In genomic region chr17:8109669-8110455, GRCh38 we compare ENCODE assay signal across 1 cellular context.
TF ChIP-seq lines count a peak whose summit lies in the region.

No MANE protein-coding gene starts in this region.

TF ChIP-seq in K562, 482 proteins besides CTCF, POLR2A, EP300 and RAD21 (continued from another document and continues in another):
- no peak for TF ChIP-seq HMBOX1 (IDR thresholded peaks at IDR 0.05)
- no peak for TF ChIP-seq THAP7 (CRISPR knock-in tag; IDR thresholded peaks at IDR 0.05)
- TF ChIP-seq, protein P1, sequence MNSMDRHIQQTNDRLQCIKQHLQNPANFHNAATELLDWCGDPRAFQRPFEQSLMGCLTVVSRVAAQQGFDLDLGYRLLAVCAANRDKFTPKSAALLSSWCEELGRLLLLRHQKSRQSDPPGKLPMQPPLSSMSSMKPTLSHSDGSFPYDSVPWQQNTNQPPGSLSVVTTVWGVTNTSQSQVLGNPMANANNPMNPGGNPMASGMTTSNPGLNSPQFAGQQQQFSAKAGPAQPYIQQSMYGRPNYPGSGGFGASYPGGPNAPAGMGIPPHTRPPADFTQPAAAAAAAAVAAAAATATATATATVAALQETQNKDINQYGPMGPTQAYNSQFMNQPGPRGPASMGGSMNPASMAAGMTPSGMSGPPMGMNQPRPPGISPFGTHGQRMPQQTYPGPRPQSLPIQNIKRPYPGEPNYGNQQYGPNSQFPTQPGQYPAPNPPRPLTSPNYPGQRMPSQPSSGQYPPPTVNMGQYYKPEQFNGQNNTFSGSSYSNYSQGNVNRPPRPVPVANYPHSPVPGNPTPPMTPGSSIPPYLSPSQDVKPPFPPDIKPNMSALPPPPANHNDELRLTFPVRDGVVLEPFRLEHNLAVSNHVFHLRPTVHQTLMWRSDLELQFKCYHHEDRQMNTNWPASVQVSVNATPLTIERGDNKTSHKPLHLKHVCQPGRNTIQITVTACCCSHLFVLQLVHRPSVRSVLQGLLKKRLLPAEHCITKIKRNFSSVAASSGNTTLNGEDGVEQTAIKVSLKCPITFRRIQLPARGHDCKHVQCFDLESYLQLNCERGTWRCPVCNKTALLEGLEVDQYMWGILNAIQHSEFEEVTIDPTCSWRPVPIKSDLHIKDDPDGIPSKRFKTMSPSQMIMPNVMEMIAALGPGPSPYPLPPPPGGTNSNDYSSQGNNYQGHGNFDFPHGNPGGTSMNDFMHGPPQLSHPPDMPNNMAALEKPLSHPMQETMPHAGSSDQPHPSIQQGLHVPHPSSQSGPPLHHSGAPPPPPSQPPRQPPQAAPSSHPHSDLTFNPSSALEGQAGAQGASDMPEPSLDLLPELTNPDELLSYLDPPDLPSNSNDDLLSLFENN (IDR thresholded peaks at IDR 0.05; ENCODE audit: low read depth in 2 of 2, low read length in 2 of 2) = no peak
- no peak for TF ChIP-seq FOXK2 (conservative IDR thresholded peaks at IDR 0.05 in 1 of 2, IDR thresholded peaks at IDR 0.05 in 1 of 2; ENCODE audit: low read depth in 2 of 2)
- TF ChIP-seq ZSCAN29 (IDR thresholded peaks at IDR 0.05) = no peak
- TF ChIP-seq ZNF436 (CRISPR knock-in tag; IDR thresholded peaks at IDR 0.05) = no peak
- 0 out of 4 replicates have a peak, but pooled peaks of 1 of the 2 experiments have one; percentile 23 for TF ChIP-seq NRF1 (conservative IDR thresholded peaks at IDR 0.05 in 1 of 2, IDR thresholded peaks at IDR 0.05 in 1 of 2)
- no peak for TF ChIP-seq FOXJ2 (tag; IDR thresholded peaks at IDR 0.05)
- no peak for TF ChIP-seq HBP1 (CRISPR knock-in tag; IDR thresholded peaks at IDR 0.05)
- TF ChIP-seq CEBPG (CRISPR knock-in tag; IDR thresholded peaks at IDR 0.05) = 0 out of 2 replicates have a peak, but pooled peaks have one; percentile 28
- TF ChIP-seq CEBPG (tag; conservative IDR thresholded peaks at IDR 0.05 in 1 of 2, IDR thresholded peaks at IDR 0.05 in 1 of 2) = no peak
- TF ChIP-seq BRD9 (IDR thresholded peaks at IDR 0.05; ENCODE audit: low read depth, partially characterized antibody) = no peak
- TF ChIP-seq, protein P2, sequence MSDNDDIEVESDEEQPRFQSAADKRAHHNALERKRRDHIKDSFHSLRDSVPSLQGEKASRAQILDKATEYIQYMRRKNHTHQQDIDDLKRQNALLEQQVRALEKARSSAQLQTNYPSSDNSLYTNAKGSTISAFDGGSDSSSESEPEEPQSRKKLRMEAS (CRISPR knock-in tag; IDR thresholded peaks at IDR 0.05) = 0 out of 2 replicates have a peak, but pooled peaks have one; percentile 24
- TF ChIP-seq CEBPZ (IDR thresholded peaks at IDR 0.05; ENCODE audit: borderline replicate concordance, low read depth, low read length) = no peak
- TF ChIP-seq ZBTB33 (CRISPR knock-in tag; IDR thresholded peaks at IDR 0.05) = no peak
- peak; percentile 91 for TF ChIP-seq ZEB2 (IDR thresholded peaks at IDR 0.05)
- TF ChIP-seq MLX (CRISPR knock-in tag; conservative IDR thresholded peaks at IDR 0.05) = no peak
- TF ChIP-seq, protein P3, sequence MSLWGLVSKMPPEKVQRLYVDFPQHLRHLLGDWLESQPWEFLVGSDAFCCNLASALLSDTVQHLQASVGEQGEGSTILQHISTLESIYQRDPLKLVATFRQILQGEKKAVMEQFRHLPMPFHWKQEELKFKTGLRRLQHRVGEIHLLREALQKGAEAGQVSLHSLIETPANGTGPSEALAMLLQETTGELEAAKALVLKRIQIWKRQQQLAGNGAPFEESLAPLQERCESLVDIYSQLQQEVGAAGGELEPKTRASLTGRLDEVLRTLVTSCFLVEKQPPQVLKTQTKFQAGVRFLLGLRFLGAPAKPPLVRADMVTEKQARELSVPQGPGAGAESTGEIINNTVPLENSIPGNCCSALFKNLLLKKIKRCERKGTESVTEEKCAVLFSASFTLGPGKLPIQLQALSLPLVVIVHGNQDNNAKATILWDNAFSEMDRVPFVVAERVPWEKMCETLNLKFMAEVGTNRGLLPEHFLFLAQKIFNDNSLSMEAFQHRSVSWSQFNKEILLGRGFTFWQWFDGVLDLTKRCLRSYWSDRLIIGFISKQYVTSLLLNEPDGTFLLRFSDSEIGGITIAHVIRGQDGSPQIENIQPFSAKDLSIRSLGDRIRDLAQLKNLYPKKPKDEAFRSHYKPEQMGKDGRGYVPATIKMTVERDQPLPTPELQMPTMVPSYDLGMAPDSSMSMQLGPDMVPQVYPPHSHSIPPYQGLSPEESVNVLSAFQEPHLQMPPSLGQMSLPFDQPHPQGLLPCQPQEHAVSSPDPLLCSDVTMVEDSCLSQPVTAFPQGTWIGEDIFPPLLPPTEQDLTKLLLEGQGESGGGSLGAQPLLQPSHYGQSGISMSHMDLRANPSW (CRISPR knock-in tag; IDR thresholded peaks at IDR 0.05) = no peak
- no peak for TF ChIP-seq PCBP1 (IDR thresholded peaks at IDR 0.05; ENCODE audit: low read depth, low read length, poor library complexity, severe bottlenecking)
- TF ChIP-seq DPF2 (IDR thresholded peaks at IDR 0.05) = no peak
- no peak for TF ChIP-seq IRF1 (CRISPR knock-in tag; IDR thresholded peaks at IDR 0.05; ENCODE audit: borderline replicate concordance)
- no peak for TF ChIP-seq PTRF (tag; IDR thresholded peaks at IDR 0.05)
- no peak for TF ChIP-seq RBM34 (IDR thresholded peaks at IDR 0.05; ENCODE audit: borderline replicate concordance, insufficient read depth, low read length)
- TF ChIP-seq, protein P4, sequence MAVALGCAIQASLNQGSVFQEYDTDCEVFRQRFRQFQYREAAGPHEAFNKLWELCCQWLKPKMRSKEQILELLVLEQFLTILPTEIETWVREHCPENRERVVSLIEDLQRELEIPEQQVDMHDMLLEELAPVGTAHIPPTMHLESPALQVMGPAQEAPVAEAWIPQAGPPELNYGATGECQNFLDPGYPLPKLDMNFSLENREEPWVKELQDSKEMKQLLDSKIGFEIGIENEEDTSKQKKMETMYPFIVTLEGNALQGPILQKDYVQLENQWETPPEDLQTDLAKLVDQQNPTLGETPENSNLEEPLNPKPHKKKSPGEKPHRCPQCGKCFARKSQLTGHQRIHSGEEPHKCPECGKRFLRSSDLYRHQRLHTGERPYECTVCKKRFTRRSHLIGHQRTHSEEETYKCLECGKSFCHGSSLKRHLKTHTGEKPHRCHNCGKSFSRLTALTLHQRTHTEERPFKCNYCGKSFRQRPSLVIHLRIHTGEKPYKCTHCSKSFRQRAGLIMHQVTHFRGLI (CRISPR knock-in tag; IDR thresholded peaks at IDR 0.05) = no peak
- peak; percentile 58 for TF ChIP-seq BHLHE40 (IDR thresholded peaks at IDR 0.05; ENCODE audit: low read length)
- no peak for TF ChIP-seq ZNF76 (CRISPR knock-in tag; IDR thresholded peaks at IDR 0.05; ENCODE audit: borderline replicate concordance)
- no peak for TF ChIP-seq MED1 (CRISPR knock-in tag; IDR thresholded peaks at IDR 0.05; ENCODE audit: borderline replicate concordance)
- TF ChIP-seq SMARCA4 (IDR thresholded peaks at IDR 0.05) = no peak
- TF ChIP-seq OTX1 (CRISPR knock-in tag; IDR thresholded peaks at IDR 0.05) = no peak
- TF ChIP-seq SMARCE1 (IDR thresholded peaks at IDR 0.05) = no peak
